ENCODE assay signal across 10 cellular contexts in the genomic region with DNA sequence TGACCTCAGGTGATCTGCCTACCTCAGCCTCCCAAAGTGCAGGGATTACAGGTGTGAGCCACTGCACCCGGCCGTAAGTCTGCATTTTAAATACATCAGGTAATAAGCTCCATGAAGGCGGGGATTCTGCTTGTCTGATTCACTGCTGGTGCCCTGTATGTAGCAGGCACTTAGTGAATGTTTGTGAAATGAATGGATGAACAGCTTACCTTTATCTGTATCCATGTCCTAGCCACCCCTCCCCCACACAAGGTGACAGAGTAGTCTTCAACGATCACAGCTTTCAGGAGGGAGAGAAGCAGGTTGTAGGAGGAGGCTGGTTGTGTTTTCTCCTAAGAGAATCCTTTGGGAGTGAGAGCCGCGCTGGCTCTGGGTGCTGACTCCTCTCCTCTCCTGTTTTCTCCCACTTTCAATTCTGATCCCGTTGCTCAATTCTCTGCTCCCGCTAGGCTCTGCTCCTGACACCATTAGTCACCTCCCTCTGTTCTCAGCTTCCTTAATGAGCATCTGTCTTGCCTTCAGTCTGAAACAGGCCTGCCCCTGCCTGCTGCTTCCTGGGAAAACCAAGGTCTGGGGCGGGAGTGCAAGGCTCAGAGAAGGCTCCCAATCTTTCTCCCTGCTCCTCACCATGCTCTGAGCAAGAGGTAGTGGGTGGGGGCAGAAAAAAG.
DNase-seq lines count a peak whose midpoint lies in the region; ATAC-seq and TF ChIP-seq lines count a peak whose summit lies in the region.
"Had no signal": no experiment of that assay in that cellular context is flagged by ENCODE, and none has a peak within 500 bp of the region (broad histone marks: within the 10 kb centered on the region; RNA-seq: fewer than 3 reads in every experiment).

No MANE protein-coding gene starts in this region.

- H3K27me3 ChIP-seq in RWPE2 (ENCODE audit: insufficient read depth, poor library complexity, severe bottlenecking): no peaks in the 10 kb centered on the region
- no peaks in the 10 kb centered on the region for H3K27me3 ChIP-seq in MG63

- DNase-seq in activated CD8-positive, alpha-beta memory T cell treated with anti-CD3 and anti-CD28 coated beads, Interleukin-2, amount 50 U/mL, for 48 hours: peak; percentile 28
- no peak for DNase-seq in activated CD8-positive, alpha-beta memory T cell treated with anti-CD3 and anti-CD28 coated beads, Interleukin-2, amount 10 ng/mL, durations not matched to agents 7 days and 5 days
- no peak for DNase-seq in RWPE2 (ENCODE audit: low spot score)
- DNase-seq in fibroblast of peridontal ligament (ENCODE audit: extremely low read depth): peak; percentile 47
- DNase-seq in renal cortical epithelial cell (ENCODE audit: low read depth): peak; percentile 78
- no peak for DNase-seq in MG63

- H3K27ac ChIP-seq in RWPE2 (ENCODE audit: poor library complexity, severe bottlenecking): peak overlapping the region; percentile 3

- no peaks in the 10 kb centered on the region for H3K9me3 Mint-ChIP-seq in activated CD8-positive, alpha-beta memory T cell treated with anti-CD3 and anti-CD28 coated beads, Interleukin-2, amount 10 ng/mL, durations not matched to agents 7 days and 5 days (ENCODE audit: low read depth)
- H3K9me3 Mint-ChIP-seq: activated T-helper 2 cell treated with anti-CD3 and anti-CD28 coated beads, Interferon-gamma antibody, Interleukin-2, Interleukin-4, amounts not matched to agents 10 μg/mL and 5 μg/mL and 100 μg/mL, durations not matched to agents 14 hours and 24 hours and 36 hours had no signal

- H3K9me3 ChIP-seq in RWPE2 (ENCODE audit: severe bottlenecking) (no peaks in the 10 kb centered on the region), MG63 (no peaks in the 10 kb centered on the region)

- H3K4me1 Mint-ChIP-seq in activated CD8-positive, alpha-beta memory T cell treated with anti-CD3 and anti-CD28 coated beads, Interleukin-2, amount 10 ng/mL, durations not matched to agents 7 days and 5 days: peaks cover 29% of the 10 kb centered on the region

- CTCF ChIA-PET in activated CD8-positive, alpha-beta memory T cell treated with anti-CD3 and anti-CD28 coated beads, Interleukin-2, amount 10 ng/mL, durations not matched to agents 7 days and 5 days (lab: Charles Lee): no interaction called here

- H3K36me3 ChIP-seq in RWPE2 (ENCODE audit: low read depth): no peaks in the 10 kb centered on the region
- no peaks in the 10 kb centered on the region for H3K36me3 ChIP-seq in MG63

- no peak for TF ChIP-seq CTCF in RWPE2 (IDR thresholded peaks at IDR 0.05; ENCODE audit: poor library complexity, severe bottlenecking)

- ATAC-seq in activated CD8-positive, alpha-beta memory T cell treated with anti-CD3 and anti-CD28 coated beads, Interleukin-2, amount 10 ng/mL, durations not matched to agents 7 days and 5 days: no peak
- peak; percentile 87 for ATAC-seq in RWPE2 (ENCODE audit: low read depth)
- no peak for ATAC-seq in GM18907 (IDR thresholded peaks at IDR 0.05; ENCODE audit: unreplicated experiment)
- ATAC-seq in GM21576 (IDR thresholded peaks at IDR 0.05; ENCODE audit: unreplicated experiment): no peak

- H3K27ac Mint-ChIP-seq in activated CD8-positive, alpha-beta memory T cell treated with anti-CD3 and anti-CD28 coated beads, Interleukin-2, amount 10 ng/mL, durations not matched to agents 7 days and 5 days: no peak overlapping the region
- H3K27ac Mint-ChIP-seq: activated T-helper 2 cell treated with anti-CD3 and anti-CD28 coated beads, Interferon-gamma antibody, Interleukin-2, Interleukin-4, amounts not matched to agents 10 μg/mL and 5 μg/mL and 100 μg/mL, durations not matched to agents 14 hours and 24 hours and 36 hours; stimulated activated naive CD8-positive, alpha-beta T cell treated with anti-CD3 and anti-CD28 coated beads, Interleukin-15, Interleukin-2, amounts not matched to agents 100 ng/mL and 50 ng/mL, for 24 hours had no signal

- no peak overlapping the region for H3K4me3 Mint-ChIP-seq in activated CD8-positive, alpha-beta memory T cell treated with anti-CD3 and anti-CD28 coated beads, Interleukin-2, amount 10 ng/mL, durations not matched to agents 7 days and 5 days
- H3K4me3 Mint-ChIP-seq: stimulated activated naive CD8-positive, alpha-beta T cell treated with anti-CD3 and anti-CD28 coated beads, Interleukin-15, Interleukin-2, amounts not matched to agents 100 ng/mL and 50 ng/mL, for 24 hours had no signal

- H3K27me3 Mint-ChIP-seq in activated CD8-positive, alpha-beta memory T cell treated with anti-CD3 and anti-CD28 coated beads, Interleukin-2, amount 10 ng/mL, durations not matched to agents 7 days and 5 days: peaks cover 92% of the 10 kb centered on the region

- H3K4me3 ChIP-seq in RWPE2 (ENCODE audit: severe bottlenecking) (no peak overlapping the region), MG63 (no peak overlapping the region)

- peaks cover 3% of the 10 kb centered on the region for H3K4me1 ChIP-seq in RWPE2 (ENCODE audit: insufficient read depth, poor library complexity, severe bottlenecking)

- no peaks in the 10 kb centered on the region for H3K36me3 Mint-ChIP-seq in activated CD8-positive, alpha-beta memory T cell treated with anti-CD3 and anti-CD28 coated beads, Interleukin-2, amount 10 ng/mL, durations not matched to agents 7 days and 5 days

Comparison
In these comparisons a context has a peak if more than half of its experiments do, and no peak if none do; other contexts are left out.
1. DNase-seq: peak in activated CD8-positive, alpha-beta memory T cell treated with anti-CD3 and anti-CD28 coated beads, Interleukin-2, amount 50 U/mL, for 48 hours (single experiment), fibroblast of peridontal ligament (single experiment) and renal cortical epithelial cell (single experiment); none in activated CD8-positive, alpha-beta memory T cell treated with anti-CD3 and anti-CD28 coated beads, Interleukin-2, amount 10 ng/mL, durations not matched to agents 7 days and 5 days (single experiment), RWPE2 (single experiment) and MG63 (single experiment).